In the genomic region with DNA sequence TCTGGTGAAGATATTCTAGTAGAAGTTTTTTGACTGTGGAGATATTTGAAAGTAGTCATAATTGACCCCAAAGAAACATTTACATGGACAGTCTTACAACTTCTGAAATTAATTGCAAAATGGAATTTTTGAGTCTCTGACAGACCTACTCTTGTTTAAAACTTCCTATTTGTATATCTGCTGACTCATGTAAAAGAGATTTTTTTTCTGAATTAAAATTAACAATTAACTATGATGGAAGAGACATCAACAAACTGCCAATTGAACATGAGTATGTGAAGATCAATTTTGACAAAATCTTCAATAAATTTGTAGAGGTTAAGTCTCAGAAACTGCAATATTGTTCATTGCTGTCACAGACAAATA, we compare ENCODE assay signal across 15 cellular contexts.
DNase-seq lines count a peak whose midpoint lies in the region; ATAC-seq, FAIRE-seq and TF ChIP-seq lines count a peak whose summit lies in the region.
"Had no signal": no experiment of that assay in that cellular context is flagged by ENCODE, and none has a peak within 500 bp of the region (broad histone marks: within the 10 kb centered on the region; RNA-seq: fewer than 3 reads in every experiment).

No MANE protein-coding gene starts in this region.

- no peaks in the 10 kb centered on the region for H3K79me2 ChIP-seq in SK-N-SH (ENCODE audit: insufficient read depth)
- H3K79me2 ChIP-seq in KMS-11 (ENCODE audit: insufficient read depth, low read depth) = no peaks in the 10 kb centered on the region

- peaks cover 47% of the 10 kb centered on the region for H3K4me1 Mint-ChIP-seq in activated naive CD8-positive, alpha-beta T cell treated with anti-CD3 and anti-CD28 coated beads for 36 hours

- H3K4me3 Mint-ChIP-seq in activated naive CD8-positive, alpha-beta T cell treated with anti-CD3 and anti-CD28 coated beads for 36 hours = no peak overlapping the region
- H3K4me3 Mint-ChIP-seq: neural progenitor cell had no signal

- no peak overlapping the region for H3K4me3 ChIP-seq in SK-N-SH (ENCODE audit: low read depth in 2 of 2, low read length in 1 of 2)
- H3K4me3 ChIP-seq in KMS-11 (IDR thresholded peaks at IDR 0.05; ENCODE audit: insufficient read depth, low read depth, low read length) = no peak overlapping the region
- peak overlapping the region in 1 of 2 experiments; percentile 28 for H3K4me3 ChIP-seq in mesenchymal stem cell (ENCODE audit: insufficient read depth in 1 of 2, low read depth in 1 of 2, low read length in 2 of 2)
- H3K4me3 ChIP-seq in stomach = no peak overlapping the region
- H3K4me3 ChIP-seq: MG63, neural progenitor cell, skin epidermis had no signal

- no peak for ATAC-seq in SK-N-SH treated with all-trans-retinoic acid at 6 μM for 48 hours

- H3K18ac ChIP-seq in mesenchymal stem cell (ENCODE audit: low read depth in 1 of 2, low read length in 2 of 2) = no peak overlapping the region

- H3K4me2 ChIP-seq in SK-N-SH (peak overlapping the region; percentile 36; the same call in 1 of the 2 replicates), KMS-11 (peak overlapping the region; percentile 58), mesenchymal stem cell (ENCODE audit: low read length, poor library complexity, severe bottlenecking) (no peak overlapping the region)
- H3K4me2 ChIP-seq: neural progenitor cell had no signal

- H3K9me3 ChIP-seq in SK-N-SH (no peaks in the 10 kb centered on the region), mesenchymal stem cell (ENCODE audit: control insufficient read depth, low read length) (no peaks in the 10 kb centered on the region), stomach (no peaks in the 10 kb centered on the region)
- H3K9me3 ChIP-seq: MG63 had no signal

- H3K27ac ChIP-seq in SK-N-SH (ENCODE audit: low read depth in 2 of 2, low read length in 1 of 2) (peak overlapping the region; percentile 50 to 56; a peak in 3 of 4 replicates), KMS-11 (peak overlapping the region; percentile 12; the same call in 1 of the 2 replicates), mesenchymal stem cell (ENCODE audit: low read length, poor library complexity, severe bottlenecking) (no peak overlapping the region), stomach (peak overlapping the region in 1 of 5 donors; percentile 40)
- H3K27ac ChIP-seq: neural progenitor cell had no signal

- TF ChIP-seq RAD21 in SK-N-SH (IDR thresholded peaks at IDR 0.05; ENCODE audit: low read length) = no peak

- H3K36me3 ChIP-seq in SK-N-SH (replicated peaks in 1 of 2; ENCODE audit: control insufficient read depth in 1 of 2, insufficient read depth in 2 of 2, low read length in 1 of 2) = no peaks in the 10 kb centered on the region
- H3K36me3 ChIP-seq in KMS-11 (ENCODE audit: insufficient read depth) = no peaks in the 10 kb centered on the region
- H3K36me3 ChIP-seq in mesenchymal stem cell (ENCODE audit: control insufficient read depth in 1 of 2, insufficient read depth in 2 of 2, low read depth in 1 of 2, low read length in 2 of 2) = no peaks in the 10 kb centered on the region
- H3K36me3 ChIP-seq in stomach = no peaks in the 10 kb centered on the region
- H3K36me3 ChIP-seq: MG63, neural progenitor cell had no signal

- no peak overlapping the region for H3K4ac ChIP-seq in mesenchymal stem cell (ENCODE audit: low read depth in 1 of 2, low read length in 2 of 2)

- no peak overlapping the region for H2BK12ac ChIP-seq in mesenchymal stem cell (ENCODE audit: low read length in 2 of 2)

- H4K8ac ChIP-seq in mesenchymal stem cell (ENCODE audit: low read length) = no peak overlapping the region

- H2AFZ ChIP-seq in SK-N-SH (ENCODE audit: low read depth) (peak overlapping the region; percentile 77), KMS-11 (ENCODE audit: low read depth) (no peak overlapping the region), mesenchymal stem cell (ENCODE audit: low read depth, low read length) (no peak overlapping the region)
- H2AFZ ChIP-seq: neural progenitor cell had no signal

- peaks cover 4% of the 10 kb centered on the region for H3K27me3 Mint-ChIP-seq in activated naive CD8-positive, alpha-beta T cell treated with anti-CD3 and anti-CD28 coated beads for 36 hours

- POLR2A ChIA-PET in SK-N-SH (lab: Yijun Ruan, JAX) = no interaction called here

- H3K9ac ChIP-seq in SK-N-SH (no peak overlapping the region; the same call in 1 of the 2 replicates), KMS-11 (no peak overlapping the region), mesenchymal stem cell (ENCODE audit: low read length) (peak overlapping the region; percentile 84)
- H3K9ac ChIP-seq: neural progenitor cell had no signal

- H2BK5ac ChIP-seq in mesenchymal stem cell (ENCODE audit: low read depth, low read length, poor library complexity, severe bottlenecking) = no peak overlapping the region

- DNase-seq in SK-N-SH = no peak
- DNase-seq in activated naive CD8-positive, alpha-beta T cell treated with anti-CD3 and anti-CD28 coated beads for 36 hours = no peak
- DNase-seq in mesenchymal stem cell = peak; percentile 27
- DNase-seq in urothelium cell line (ENCODE audit: low spot score) = no peak
- no peak for DNase-seq in stimulated activated naive CD4-positive, alpha-beta T cell treated with Interleukin-2 at 50 U/mL for 16 hours (lab: John Stamatoyannopoulos, UW)
- no peak for DNase-seq in stomach
- DNase-seq: 8988T; activated CD8-positive, alpha-beta memory T cell treated with anti-CD3 and anti-CD28 coated beads, Interleukin-2, amount 50 U/mL, for 48 hours; effector memory CD4-positive, alpha-beta T cell; MG63; T1000 had no signal

- H4K20me1 ChIP-seq in SK-N-SH (ENCODE audit: insufficient read depth) = no peaks in the 10 kb centered on the region
- H4K20me1 ChIP-seq in KMS-11 (ENCODE audit: insufficient read depth) = no peaks in the 10 kb centered on the region

- H2BK15ac ChIP-seq in mesenchymal stem cell (ENCODE audit: low read depth, poor library complexity, severe bottlenecking) = no peak overlapping the region

- H3K79me1 ChIP-seq in mesenchymal stem cell (replicated peaks; ENCODE audit: low read length, poor library complexity, severe bottlenecking) = no peaks in the 10 kb centered on the region

- no peaks in the 10 kb centered on the region for H3K27me3 ChIP-seq in SK-N-SH (ENCODE audit: insufficient read depth)
- no peaks in the 10 kb centered on the region for H3K27me3 ChIP-seq in KMS-11 (ENCODE audit: insufficient read depth, low read depth)
- H3K27me3 ChIP-seq in mesenchymal stem cell (ENCODE audit: control insufficient read depth in 1 of 2, insufficient read depth in 1 of 2, low read length in 2 of 2) = no peaks in the 10 kb centered on the region
- no peaks in the 10 kb centered on the region for H3K27me3 ChIP-seq in stomach
- H3K27me3 ChIP-seq: MG63, neural progenitor cell had no signal

- H3K9me2 ChIP-seq in SK-N-SH = no peaks in the 10 kb centered on the region

- intact Hi-C loops in stomach (cut with DNase I; ENCODE audit: low total_unique reads) = no loop called here

- TF ChIP-seq EP300 in SK-N-SH (IDR thresholded peaks at IDR 0.05; ENCODE audit: borderline replicate concordance in 1 of 2, low read depth in 1 of 2, low read length in 1 of 2) (no peak), stomach (IDR thresholded peaks at IDR 0.05) (no peak)

- no peak overlapping the region for H3K23ac ChIP-seq in mesenchymal stem cell (ENCODE audit: low read length in 2 of 2)

- no peak for TF ChIP-seq POLR2A in stomach (IDR thresholded peaks at IDR 0.05)

- H3F3A ChIP-seq in SK-N-SH (replicated peaks; ENCODE audit: insufficient read depth) = peaks cover 14% of the 10 kb centered on the region

- H2BK120ac ChIP-seq in mesenchymal stem cell (ENCODE audit: low read depth, low read length) = no peak overlapping the region

- H3K36me3 Mint-ChIP-seq in activated naive CD8-positive, alpha-beta T cell treated with anti-CD3 and anti-CD28 coated beads for 36 hours = peaks cover 9% of the 10 kb centered on the region
- H3K36me3 Mint-ChIP-seq: neural progenitor cell had no signal

- FAIRE-seq in urothelium cell line (lab: Jason Lieb, UNC) = no peak

- no peak overlapping the region for H3K14ac ChIP-seq in mesenchymal stem cell (ENCODE audit: low read length in 2 of 2)

- TF ChIP-seq CTCF in SK-N-SH (IDR thresholded peaks at IDR 0.05) (no peak), KMS-11 (conservative IDR thresholded peaks at IDR 0.05; ENCODE audit: low read depth, low read length) (no peak), stomach (IDR thresholded peaks at IDR 0.05) (no peak)

- CTCF ChIA-PET in SK-N-SH (lab: Yijun Ruan, JAX) = no interaction called here

- peaks cover 10 to 11% of the 10 kb centered on the region in 2 experiments; a peak in 3 of 4 replicates for H3K4me1 ChIP-seq in SK-N-SH (ENCODE audit: control insufficient read depth in 1 of 2, insufficient read depth in 2 of 2, low read depth in 1 of 2, low read length in 1 of 2)
- H3K4me1 ChIP-seq in KMS-11 (ENCODE audit: low read depth, poor library complexity, severe bottlenecking) = peaks cover 60% of the 10 kb centered on the region
- peaks cover 3% of the 10 kb centered on the region for H3K4me1 ChIP-seq in mesenchymal stem cell (ENCODE audit: control insufficient read depth, insufficient read depth, low read depth, low read length)
- peaks cover 0 to 18% (median 5%) of the 10 kb centered on the region in 4 donors for H3K4me1 ChIP-seq in stomach
- H3K4me1 ChIP-seq: neural progenitor cell had no signal

- H3K9me3 Mint-ChIP-seq in activated naive CD8-positive, alpha-beta T cell treated with anti-CD3 and anti-CD28 coated beads for 36 hours = no peaks in the 10 kb centered on the region

- no peak overlapping the region for H4K91ac ChIP-seq in mesenchymal stem cell (ENCODE audit: low read length)

- H2AK5ac ChIP-seq in mesenchymal stem cell (ENCODE audit: low read length, severe bottlenecking) = no peak overlapping the region

- H3K27ac Mint-ChIP-seq in activated naive CD8-positive, alpha-beta T cell treated with anti-CD3 and anti-CD28 coated beads for 36 hours = peak overlapping the region; percentile 82
- H3K27ac Mint-ChIP-seq: neural progenitor cell had no signal

TF ChIP-seq in SK-N-SH, 30 proteins besides CTCF, POLR2A, EP300 and RAD21 (continues in another document):
- TF ChIP-seq FOXJ3 (CRISPR knock-in tag; IDR thresholded peaks at IDR 0.05) = no peak
- TF ChIP-seq, protein P1, sequence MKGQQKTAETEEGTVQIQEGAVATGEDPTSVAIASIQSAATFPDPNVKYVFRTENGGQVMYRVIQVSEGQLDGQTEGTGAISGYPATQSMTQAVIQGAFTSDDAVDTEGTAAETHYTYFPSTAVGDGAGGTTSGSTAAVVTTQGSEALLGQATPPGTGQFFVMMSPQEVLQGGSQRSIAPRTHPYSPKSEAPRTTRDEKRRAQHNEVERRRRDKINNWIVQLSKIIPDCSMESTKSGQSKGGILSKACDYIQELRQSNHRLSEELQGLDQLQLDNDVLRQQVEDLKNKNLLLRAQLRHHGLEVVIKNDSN (IDR thresholded peaks at IDR 0.05; ENCODE audit: borderline replicate concordance, low read depth) = no peak

TF ChIP-seq in SK-N-SH treated with all-trans-retinoic acid at 6 μM for 48 hours, 23 proteins besides CTCF, POLR2A, EP300 and RAD21 (continues in another document):
- TF ChIP-seq ESRRG (CRISPR knock-in tag; IDR thresholded peaks at IDR 0.05) = no peak
